In the genomic region with DNA sequence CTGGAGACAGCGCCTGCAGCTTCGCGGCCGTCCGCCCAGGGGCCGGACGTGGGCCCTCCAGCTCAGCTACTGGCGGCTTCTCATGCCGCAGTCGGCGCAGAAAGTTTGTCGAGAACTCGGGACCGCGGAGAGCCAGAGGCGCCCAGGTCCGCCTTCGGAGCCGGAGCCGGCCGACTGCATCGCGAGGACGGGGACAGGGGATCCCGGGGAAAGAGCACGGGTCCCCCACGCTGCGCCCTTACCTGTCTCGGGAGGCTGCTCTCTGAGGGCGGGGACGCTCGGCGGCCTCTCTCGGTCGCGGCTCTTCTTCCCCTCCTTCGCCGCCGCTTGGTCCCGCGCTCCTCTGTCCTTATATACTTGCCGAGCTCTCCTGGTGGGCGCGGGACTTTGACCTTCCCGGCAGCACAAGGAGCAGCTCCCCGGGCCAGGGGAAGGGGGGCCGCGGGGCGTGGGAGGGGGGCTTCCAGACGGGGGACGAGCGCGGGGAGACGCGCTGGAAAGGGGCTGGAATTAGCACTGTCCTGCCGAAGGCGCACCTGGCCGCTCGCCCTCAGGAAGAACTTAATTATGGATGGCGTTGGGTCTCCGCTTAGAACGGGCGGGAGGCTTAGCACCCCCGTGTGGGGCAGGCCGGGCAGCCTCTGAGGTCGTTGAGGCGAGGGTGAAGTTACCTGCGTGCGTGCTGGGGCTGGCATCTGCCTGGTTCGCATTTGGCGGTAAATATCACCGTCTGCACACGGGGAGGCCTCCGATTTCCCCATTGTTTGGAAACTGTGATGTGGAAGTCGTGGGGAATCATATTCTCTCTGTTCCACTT, we compare ENCODE assay signal across 8 cellular contexts. TPM values are rescaled to one million over a fixed set of nuclear protein-coding genes. Genes with fewer than 3 reads are reported as not detected.
DNase-seq lines count a peak whose midpoint lies in the region; ATAC-seq, FAIRE-seq and TF ChIP-seq lines count a peak whose summit lies in the region.

A gene (minus strand): TSS at position 325 of the 817 bp plus-strand sequence. CDS start 3,808 bp downstream, outside the sequence.

- TF ChIP-seq CTCF in bronchial epithelial cell (IDR thresholded peaks at IDR 0.05; ENCODE audit: insufficient read depth, low read length, severe bottlenecking) = no peak

- ATAC-seq in SK-N-SH treated with all-trans-retinoic acid at 6 μM for 48 hours = peak; percentile 83
- ATAC-seq in GM21737 (IDR thresholded peaks at IDR 0.05; ENCODE audit: unreplicated experiment) = no peak

- peaks cover 25% of the 10 kb centered on the region for H3K27me3 ChIP-seq in bronchial epithelial cell (ENCODE audit: control insufficient read depth, insufficient read depth, low read length)

- H3K4me3 ChIP-seq in bronchial epithelial cell (ENCODE audit: low read depth, low read length) = peak within 1 kb of the TSS; percentile 31

- no peak for FAIRE-seq in bronchial epithelial cell (lab: Jason Lieb, UNC)

- no peaks in the 10 kb centered on the region for H3K36me3 ChIP-seq in bronchial epithelial cell (ENCODE audit: control insufficient read depth, insufficient read depth, low read length)

- DNase-seq in NCI-H1092 treated with DMSO at 0.1 percent for 48 hours (lab: John Stamatoyannopoulos, UW) = peak; percentile 9
- DNase-seq in NCI-H1092 (lab: John Stamatoyannopoulos, UW) = no peak
- peak; percentile 6 for DNase-seq in bronchial epithelial cell (ENCODE audit: low read depth)
- peak; percentile 26 for DNase-seq in kidney tubule cell (ENCODE audit: low spot score)
- peak in 2 of 3 experiments; percentile 3 to 8 for DNase-seq in stimulated activated CD4-positive, alpha-beta T cell treated with anti-CD3 and anti-CD28 coated beads, TNF-alpha, amount 100 ng/mL, for 4 hours (ENCODE audit: low read depth in 3 of 3)
- no peak for DNase-seq in HPDE6-E6E7 (ENCODE audit: extremely low spot score)

TF ChIP-seq in SK-N-SH treated with all-trans-retinoic acid at 6 μM for 48 hours, 23 proteins besides CTCF, POLR2A, EP300 and RAD21:
- TF ChIP-seq PPARA (CRISPR knock-in tag; IDR thresholded peaks at IDR 0.05; ENCODE audit: borderline replicate concordance) (no peak), CSDC2 (CRISPR knock-in tag; IDR thresholded peaks at IDR 0.05) (no peak), ARNTL (CRISPR knock-in tag; IDR thresholded peaks at IDR 0.05; ENCODE audit: borderline replicate concordance, low read depth) (no peak), ISL1 (CRISPR knock-in tag; IDR thresholded peaks at IDR 0.05) (no peak), ZNF565 (CRISPR knock-in tag; conservative IDR thresholded peaks at IDR 0.05; ENCODE audit: low read depth) (no peak), BACH2 (CRISPR knock-in tag; IDR thresholded peaks at IDR 0.05; ENCODE audit: borderline replicate concordance) (no peak), ZFP3 (CRISPR knock-in tag; IDR thresholded peaks at IDR 0.05) (no peak), TCF4 (CRISPR knock-in tag; IDR thresholded peaks at IDR 0.05; ENCODE audit: borderline replicate concordance) (no peak), ZNF70 (CRISPR knock-in tag; IDR thresholded peaks at IDR 0.05) (no peak), OSR1 (CRISPR knock-in tag; IDR thresholded peaks at IDR 0.05) (no peak), SNAI2 (CRISPR knock-in tag; IDR thresholded peaks at IDR 0.05) (no peak)
- TF ChIP-seq, protein P1, sequence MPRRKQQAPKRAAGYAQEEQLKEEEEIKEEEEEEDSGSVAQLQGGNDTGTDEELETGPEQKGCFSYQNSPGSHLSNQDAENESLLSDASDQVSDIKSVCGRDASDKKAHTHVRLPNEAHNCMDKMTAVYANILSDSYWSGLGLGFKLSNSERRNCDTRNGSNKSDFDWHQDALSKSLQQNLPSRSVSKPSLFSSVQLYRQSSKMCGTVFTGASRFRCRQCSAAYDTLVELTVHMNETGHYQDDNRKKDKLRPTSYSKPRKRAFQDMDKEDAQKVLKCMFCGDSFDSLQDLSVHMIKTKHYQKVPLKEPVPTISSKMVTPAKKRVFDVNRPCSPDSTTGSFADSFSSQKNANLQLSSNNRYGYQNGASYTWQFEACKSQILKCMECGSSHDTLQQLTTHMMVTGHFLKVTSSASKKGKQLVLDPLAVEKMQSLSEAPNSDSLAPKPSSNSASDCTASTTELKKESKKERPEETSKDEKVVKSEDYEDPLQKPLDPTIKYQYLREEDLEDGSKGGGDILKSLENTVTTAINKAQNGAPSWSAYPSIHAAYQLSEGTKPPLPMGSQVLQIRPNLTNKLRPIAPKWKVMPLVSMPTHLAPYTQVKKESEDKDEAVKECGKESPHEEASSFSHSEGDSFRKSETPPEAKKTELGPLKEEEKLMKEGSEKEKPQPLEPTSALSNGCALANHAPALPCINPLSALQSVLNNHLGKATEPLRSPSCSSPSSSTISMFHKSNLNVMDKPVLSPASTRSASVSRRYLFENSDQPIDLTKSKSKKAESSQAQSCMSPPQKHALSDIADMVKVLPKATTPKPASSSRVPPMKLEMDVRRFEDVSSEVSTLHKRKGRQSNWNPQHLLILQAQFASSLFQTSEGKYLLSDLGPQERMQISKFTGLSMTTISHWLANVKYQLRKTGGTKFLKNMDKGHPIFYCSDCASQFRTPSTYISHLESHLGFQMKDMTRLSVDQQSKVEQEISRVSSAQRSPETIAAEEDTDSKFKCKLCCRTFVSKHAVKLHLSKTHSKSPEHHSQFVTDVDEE (CRISPR knock-in tag; IDR thresholded peaks at IDR 0.05) = no peak
TF ChIP-seq in SK-N-SH treated with all-trans-retinoic acid at 6 μM for 48 hours: peak in this region for 0.

RNA-seq across cellular contexts. Expression of the gene that starts here (rescaled TPM):
- 0.26 and 0.64 TPM in 2 replicates for total RNA-seq in bronchial epithelial cell

Comparison
In these comparisons a context has a peak if more than half of its experiments do, and no peak if none do; other contexts are left out.
1. DNase-seq: peak in NCI-H1092 treated with DMSO at 0.1 percent for 48 hours (single experiment), kidney tubule cell (single experiment) and stimulated activated CD4-positive, alpha-beta T cell treated with anti-CD3 and anti-CD28 coated beads, TNF-alpha, amount 100 ng/mL, for 4 hours (2 of 3); none in NCI-H1092 (single experiment) and HPDE6-E6E7 (single experiment).
2. Peak in DNase-seq and H3K4me3 ChIP-seq in bronchial epithelial cell; RNA of the gene not detected or under 1 TPM.